Comparison of ENCODE assay signal across 2 cellular contexts in the genomic region with DNA sequence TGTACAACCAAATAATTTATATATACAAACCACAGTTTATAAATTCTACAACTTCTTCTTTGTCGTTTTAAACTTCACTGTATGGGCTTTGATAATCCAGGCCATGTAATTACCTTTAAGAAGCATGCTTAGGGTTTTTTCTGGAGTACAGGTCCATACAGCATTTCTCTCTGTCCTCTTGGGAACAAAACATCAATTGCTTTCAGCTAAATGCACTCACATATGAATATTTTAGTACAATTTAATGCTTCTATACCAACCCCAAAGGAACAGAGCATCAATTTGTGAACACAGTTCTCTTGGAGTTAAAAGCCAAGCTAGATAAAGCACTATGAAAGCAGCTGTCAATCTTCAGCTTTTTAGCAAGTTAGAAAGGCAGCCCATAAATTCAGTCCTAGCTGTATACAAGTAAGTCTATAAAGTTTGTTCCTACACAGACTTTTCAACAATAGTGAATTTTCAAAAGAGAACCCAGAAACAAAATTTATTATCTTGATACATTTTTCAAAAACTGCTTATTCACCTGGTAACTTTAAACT.
TF ChIP-seq lines count a peak whose summit lies in the region.

No MANE protein-coding gene starts in this region.

TF ChIP-seq in HepG2, 621 proteins besides CTCF, POLR2A, EP300 and RAD21 (continued from another document and continues in another):
- TF ChIP-seq, protein P1, sequence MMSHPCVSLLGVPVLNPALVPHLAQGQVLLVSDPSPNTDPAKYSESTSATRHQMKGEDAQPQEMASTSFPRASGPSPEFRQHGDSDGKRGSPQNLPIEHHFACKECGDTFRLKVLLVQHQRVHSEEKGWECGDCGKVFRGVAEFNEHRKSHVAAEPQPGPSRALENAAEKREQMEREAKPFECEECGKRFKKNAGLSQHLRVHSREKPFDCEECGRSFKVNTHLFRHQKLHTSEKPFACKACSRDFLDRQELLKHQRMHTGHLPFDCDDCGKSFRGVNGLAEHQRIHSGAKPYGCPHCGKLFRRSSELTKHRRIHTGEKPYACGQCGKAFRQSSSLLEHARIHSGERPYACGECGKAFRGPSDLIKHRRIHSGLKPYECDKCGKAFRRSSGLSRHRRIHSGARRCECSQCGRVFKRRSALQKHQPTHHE (CRISPR knock-in tag; IDR thresholded peaks at IDR 0.05; ENCODE audit: borderline replicate concordance) = no peak
- TF ChIP-seq, protein P2, sequence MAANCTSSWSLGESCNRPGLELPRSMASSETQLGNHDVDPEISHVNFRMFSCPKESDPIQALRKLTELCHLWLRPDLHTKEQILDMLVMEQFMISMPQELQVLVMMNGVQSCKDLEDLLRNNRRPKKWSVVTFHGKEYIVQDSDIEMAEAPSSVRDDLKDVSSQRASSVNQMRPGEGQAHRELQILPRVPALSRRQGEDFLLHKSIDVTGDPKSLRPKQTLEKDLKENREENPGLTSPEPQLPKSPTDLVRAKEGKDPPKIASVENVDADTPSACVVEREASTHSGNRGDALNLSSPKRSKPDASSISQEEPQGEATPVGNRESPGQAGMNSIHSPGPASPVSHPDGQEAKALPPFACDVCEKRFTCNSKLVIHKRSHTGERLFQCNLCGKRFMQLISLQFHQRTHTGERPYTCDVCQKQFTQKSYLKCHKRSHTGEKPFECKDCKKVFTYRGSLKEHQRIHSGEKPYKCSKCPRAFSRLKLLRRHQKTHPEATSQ (CRISPR knock-in tag; IDR thresholded peaks at IDR 0.05; ENCODE audit: borderline replicate concordance) = no peak
- TF ChIP-seq SOX6 (IDR thresholded peaks at IDR 0.05) (no peak), SOX6 (CRISPR knock-in tag; IDR thresholded peaks at IDR 0.05) (no peak), ZNF615 (CRISPR knock-in tag; IDR thresholded peaks at IDR 0.05; ENCODE audit: borderline replicate concordance) (no peak), ZNF546 (CRISPR knock-in tag; conservative IDR thresholded peaks at IDR 0.05) (no peak), ZNF589 (CRISPR knock-in tag; conservative IDR thresholded peaks at IDR 0.05) (no peak), FOXA3 (CRISPR knock-in tag; IDR thresholded peaks at IDR 0.05) (no peak), GLI4 (CRISPR knock-in tag; IDR thresholded peaks at IDR 0.05; ENCODE audit: borderline replicate concordance) (no peak), YEATS2 (CRISPR knock-in tag; IDR thresholded peaks at IDR 0.05; ENCODE audit: borderline replicate concordance) (no peak)
- TF ChIP-seq, protein P3, sequence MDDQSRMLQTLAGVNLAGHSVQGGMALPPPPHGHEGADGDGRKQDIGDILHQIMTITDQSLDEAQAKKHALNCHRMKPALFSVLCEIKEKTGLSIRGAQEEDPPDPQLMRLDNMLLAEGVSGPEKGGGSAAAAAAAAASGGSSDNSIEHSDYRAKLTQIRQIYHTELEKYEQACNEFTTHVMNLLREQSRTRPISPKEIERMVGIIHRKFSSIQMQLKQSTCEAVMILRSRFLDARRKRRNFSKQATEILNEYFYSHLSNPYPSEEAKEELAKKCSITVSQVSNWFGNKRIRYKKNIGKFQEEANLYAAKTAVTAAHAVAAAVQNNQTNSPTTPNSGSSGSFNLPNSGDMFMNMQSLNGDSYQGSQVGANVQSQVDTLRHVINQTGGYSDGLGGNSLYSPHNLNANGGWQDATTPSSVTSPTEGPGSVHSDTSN (CRISPR knock-in tag; IDR thresholded peaks at IDR 0.05; ENCODE audit: borderline replicate concordance) = no peak
- TF ChIP-seq, protein P4, sequence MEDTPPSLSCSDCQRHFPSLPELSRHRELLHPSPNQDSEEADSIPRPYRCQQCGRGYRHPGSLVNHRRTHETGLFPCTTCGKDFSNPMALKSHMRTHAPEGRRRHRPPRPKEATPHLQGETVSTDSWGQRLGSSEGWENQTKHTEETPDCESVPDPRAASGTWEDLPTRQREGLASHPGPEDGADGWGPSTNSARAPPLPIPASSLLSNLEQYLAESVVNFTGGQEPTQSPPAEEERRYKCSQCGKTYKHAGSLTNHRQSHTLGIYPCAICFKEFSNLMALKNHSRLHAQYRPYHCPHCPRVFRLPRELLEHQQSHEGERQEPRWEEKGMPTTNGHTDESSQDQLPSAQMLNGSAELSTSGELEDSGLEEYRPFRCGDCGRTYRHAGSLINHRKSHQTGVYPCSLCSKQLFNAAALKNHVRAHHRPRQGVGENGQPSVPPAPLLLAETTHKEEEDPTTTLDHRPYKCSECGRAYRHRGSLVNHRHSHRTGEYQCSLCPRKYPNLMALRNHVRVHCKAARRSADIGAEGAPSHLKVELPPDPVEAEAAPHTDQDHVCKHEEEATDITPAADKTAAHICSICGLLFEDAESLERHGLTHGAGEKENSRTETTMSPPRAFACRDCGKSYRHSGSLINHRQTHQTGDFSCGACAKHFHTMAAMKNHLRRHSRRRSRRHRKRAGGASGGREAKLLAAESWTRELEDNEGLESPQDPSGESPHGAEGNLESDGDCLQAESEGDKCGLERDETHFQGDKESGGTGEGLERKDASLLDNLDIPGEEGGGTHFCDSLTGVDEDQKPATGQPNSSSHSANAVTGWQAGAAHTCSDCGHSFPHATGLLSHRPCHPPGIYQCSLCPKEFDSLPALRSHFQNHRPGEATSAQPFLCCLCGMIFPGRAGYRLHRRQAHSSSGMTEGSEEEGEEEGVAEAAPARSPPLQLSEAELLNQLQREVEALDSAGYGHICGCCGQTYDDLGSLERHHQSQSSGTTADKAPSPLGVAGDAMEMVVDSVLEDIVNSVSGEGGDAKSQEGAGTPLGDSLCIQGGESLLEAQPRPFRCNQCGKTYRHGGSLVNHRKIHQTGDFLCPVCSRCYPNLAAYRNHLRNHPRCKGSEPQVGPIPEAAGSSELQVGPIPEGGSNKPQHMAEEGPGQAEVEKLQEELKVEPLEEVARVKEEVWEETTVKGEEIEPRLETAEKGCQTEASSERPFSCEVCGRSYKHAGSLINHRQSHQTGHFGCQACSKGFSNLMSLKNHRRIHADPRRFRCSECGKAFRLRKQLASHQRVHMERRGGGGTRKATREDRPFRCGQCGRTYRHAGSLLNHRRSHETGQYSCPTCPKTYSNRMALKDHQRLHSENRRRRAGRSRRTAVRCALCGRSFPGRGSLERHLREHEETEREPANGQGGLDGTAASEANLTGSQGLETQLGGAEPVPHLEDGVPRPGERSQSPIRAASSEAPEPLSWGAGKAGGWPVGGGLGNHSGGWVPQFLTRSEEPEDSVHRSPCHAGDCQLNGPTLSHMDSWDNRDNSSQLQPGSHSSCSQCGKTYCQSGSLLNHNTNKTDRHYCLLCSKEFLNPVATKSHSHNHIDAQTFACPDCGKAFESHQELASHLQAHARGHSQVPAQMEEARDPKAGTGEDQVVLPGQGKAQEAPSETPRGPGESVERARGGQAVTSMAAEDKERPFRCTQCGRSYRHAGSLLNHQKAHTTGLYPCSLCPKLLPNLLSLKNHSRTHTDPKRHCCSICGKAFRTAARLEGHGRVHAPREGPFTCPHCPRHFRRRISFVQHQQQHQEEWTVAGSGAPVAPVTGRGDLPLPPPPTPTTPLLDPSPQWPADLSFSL (CRISPR knock-in tag; IDR thresholded peaks at IDR 0.05) = no peak

TF ChIP-seq in K562, 482 proteins besides CTCF, POLR2A, EP300 and RAD21:
- TF ChIP-seq ZNF644 (tag; IDR thresholded peaks at IDR 0.05; ENCODE audit: low read depth) (no peak), CSDE1 (IDR thresholded peaks at IDR 0.05) (no peak), CREM (IDR thresholded peaks at IDR 0.05; ENCODE audit: low read depth) (no peak), RCOR1 (IDR thresholded peaks at IDR 0.05; ENCODE audit: borderline replicate concordance in 1 of 2, low read depth in 2 of 2, low read length in 2 of 2) (no peak), NFIC (IDR thresholded peaks at IDR 0.05) (no peak)
- TF ChIP-seq, protein P5, sequence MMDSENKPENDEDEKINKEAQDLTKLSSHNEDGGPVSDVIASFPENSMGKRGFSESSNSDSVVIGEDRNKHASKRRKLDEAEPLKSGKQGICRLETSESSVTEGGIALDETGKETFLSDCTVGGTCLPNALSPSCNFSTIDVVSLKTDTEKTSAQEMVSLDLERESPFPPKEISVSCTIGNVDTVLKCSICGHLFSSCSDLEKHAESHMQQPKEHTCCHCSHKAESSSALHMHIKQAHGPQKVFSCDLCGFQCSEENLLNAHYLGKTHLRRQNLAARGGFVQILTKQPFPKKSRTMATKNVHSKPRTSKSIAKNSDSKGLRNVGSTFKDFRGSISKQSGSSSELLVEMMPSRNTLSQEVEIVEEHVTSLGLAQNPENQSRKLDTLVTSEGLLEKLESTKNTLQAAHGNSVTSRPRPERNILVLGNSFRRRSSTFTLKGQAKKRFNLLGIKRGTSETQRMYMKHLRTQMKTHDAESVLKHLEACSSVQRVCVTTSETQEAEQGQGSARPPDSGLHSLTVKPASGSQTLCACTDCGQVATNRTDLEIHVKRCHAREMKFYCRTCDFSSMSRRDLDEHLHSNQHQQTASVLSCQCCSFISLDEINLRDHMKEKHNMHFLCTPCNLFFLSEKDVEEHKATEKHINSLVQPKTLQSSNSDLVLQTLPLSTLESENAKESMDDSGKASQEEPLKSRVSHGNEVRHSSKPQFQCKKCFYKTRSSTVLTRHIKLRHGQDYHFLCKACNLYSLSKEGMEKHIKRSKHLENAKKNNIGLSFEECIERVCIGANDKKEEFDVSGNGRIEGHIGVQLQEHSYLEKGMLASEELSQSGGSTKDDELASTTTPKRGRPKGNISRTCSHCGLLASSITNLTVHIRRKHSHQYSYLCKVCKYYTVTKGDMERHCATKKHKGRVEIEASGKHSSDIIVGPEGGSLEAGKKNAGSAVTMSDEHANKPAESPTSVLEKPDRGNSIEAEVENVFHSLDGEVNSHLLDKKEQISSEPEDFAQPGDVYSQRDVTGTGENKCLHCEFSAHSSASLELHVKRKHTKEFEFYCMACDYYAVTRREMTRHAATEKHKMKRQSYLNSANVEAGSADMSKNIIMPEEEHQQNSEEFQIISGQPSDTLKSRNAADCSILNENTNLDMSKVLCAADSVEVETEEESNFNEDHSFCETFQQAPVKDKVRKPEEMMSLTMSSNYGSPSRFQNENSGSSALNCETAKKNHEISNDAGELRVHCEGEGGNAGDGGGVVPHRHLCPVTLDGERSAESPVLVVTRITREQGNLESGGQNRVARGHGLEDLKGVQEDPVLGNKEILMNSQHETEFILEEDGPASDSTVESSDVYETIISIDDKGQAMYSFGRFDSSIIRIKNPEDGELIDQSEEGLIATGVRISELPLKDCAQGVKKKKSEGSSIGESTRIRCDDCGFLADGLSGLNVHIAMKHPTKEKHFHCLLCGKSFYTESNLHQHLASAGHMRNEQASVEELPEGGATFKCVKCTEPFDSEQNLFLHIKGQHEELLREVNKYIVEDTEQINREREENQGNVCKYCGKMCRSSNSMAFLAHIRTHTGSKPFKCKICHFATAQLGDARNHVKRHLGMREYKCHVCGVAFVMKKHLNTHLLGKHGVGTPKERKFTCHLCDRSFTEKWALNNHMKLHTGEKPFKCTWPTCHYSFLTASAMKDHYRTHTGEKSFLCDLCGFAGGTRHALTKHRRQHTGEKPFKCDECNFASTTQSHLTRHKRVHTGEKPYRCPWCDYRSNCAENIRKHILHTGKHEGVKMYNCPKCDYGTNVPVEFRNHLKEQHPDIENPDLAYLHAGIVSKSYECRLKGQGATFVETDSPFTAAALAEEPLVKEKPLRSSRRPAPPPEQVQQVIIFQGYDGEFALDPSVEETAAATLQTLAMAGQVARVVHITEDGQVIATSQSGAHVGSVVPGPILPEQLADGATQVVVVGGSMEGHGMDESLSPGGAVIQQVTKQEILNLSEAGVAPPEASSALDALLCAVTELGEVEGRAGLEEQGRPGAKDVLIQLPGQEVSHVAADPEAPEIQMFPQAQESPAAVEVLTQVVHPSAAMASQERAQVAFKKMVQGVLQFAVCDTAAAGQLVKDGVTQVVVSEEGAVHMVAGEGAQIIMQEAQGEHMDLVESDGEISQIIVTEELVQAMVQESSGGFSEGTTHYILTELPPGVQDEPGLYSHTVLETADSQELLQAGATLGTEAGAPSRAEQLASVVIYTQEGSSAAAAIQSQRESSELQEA (IDR thresholded peaks at IDR 0.05; ENCODE audit: low read depth) = no peak
- TF ChIP-seq, protein P6, sequence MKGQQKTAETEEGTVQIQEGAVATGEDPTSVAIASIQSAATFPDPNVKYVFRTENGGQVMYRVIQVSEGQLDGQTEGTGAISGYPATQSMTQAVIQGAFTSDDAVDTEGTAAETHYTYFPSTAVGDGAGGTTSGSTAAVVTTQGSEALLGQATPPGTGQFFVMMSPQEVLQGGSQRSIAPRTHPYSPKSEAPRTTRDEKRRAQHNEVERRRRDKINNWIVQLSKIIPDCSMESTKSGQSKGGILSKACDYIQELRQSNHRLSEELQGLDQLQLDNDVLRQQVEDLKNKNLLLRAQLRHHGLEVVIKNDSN (CRISPR knock-in tag; IDR thresholded peaks at IDR 0.05) = no peak
- TF ChIP-seq, protein P7, sequence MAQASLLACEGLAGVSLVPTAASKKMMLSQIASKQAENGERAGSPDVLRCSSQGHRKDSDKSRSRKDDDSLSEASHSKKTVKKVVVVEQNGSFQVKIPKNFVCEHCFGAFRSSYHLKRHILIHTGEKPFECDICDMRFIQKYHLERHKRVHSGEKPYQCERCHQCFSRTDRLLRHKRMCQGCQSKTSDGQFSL (CRISPR knock-in tag; IDR thresholded peaks at IDR 0.05) = no peak
- TF ChIP-seq, protein P7 (tag; IDR thresholded peaks at IDR 0.05) = no peak
- TF ChIP-seq, protein P8, sequence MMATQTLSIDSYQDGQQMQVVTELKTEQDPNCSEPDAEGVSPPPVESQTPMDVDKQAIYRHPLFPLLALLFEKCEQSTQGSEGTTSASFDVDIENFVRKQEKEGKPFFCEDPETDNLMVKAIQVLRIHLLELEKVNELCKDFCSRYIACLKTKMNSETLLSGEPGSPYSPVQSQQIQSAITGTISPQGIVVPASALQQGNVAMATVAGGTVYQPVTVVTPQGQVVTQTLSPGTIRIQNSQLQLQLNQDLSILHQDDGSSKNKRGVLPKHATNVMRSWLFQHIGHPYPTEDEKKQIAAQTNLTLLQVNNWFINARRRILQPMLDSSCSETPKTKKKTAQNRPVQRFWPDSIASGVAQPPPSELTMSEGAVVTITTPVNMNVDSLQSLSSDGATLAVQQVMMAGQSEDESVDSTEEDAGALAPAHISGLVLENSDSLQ (IDR thresholded peaks at IDR 0.05) = peak; percentile 42
